Comparison of ENCODE assay signal across 8 cellular contexts in the genomic region with DNA sequence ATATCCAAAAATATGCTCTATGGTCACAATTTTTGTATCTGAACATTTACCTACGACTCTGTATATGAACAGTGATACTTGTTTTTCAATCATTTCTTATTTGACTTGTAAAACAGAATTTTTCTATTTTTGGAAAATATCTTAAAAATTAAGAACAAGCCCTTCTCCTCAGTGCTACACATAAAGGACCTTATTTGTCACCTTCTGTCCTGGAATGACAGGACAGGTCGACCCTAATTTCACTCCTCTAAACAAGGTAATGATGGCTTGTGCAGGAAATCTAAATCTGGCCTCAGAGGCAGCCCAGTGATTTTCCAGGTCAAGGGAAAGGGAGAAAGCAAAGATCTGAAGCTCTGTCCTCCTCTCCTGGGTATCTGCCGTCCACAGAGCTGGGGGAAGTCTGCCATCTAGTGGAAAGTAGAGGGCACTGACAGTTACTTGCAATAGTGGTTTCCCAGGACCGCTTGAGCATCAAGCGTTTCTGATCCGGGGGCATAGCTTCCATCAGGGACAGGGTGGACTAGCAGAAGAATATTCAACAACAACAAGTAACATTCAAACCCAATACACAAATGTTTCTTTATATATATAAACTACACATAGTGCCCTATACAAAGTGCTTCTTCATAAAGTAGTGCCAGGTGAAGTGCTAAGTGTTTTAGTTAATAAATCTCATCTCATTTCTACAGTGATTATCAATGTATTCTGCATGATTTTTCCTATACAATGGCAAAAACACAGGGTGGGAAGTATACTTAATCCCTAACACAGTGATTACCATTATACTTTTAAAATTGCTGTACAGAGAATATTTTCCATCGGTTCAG.
DNase-seq lines count a peak whose midpoint lies in the region; ATAC-seq and TF ChIP-seq lines count a peak whose summit lies in the region.

No MANE protein-coding gene starts in this region.

- peaks cover 0 to 3% (median 0%) of the 10 kb centered on the region in 5 donors for H3K36me3 Mint-ChIP-seq in naive thymus-derived CD4-positive, alpha-beta T cell
- no peaks in the 10 kb centered on the region for H3K36me3 Mint-ChIP-seq in stimulated activated naive B cell treated with anti-CD40 and anti-IgM and Interleukin-4, amounts not matched to agents 10 μg/mL and 1 μg/mL and 100 μg/mL, for 72 hours

- H3K4me3 Mint-ChIP-seq in naive thymus-derived CD4-positive, alpha-beta T cell, result no peak overlapping the region
- H3K4me3 Mint-ChIP-seq in stimulated activated naive B cell treated with anti-CD40 and anti-IgM and Interleukin-4, amounts not matched to agents 10 μg/mL and 1 μg/mL and 100 μg/mL, for 72 hours, result no peak overlapping the region

- no peaks in the 10 kb centered on the region for H3K9me3 Mint-ChIP-seq in naive thymus-derived CD4-positive, alpha-beta T cell
- H3K9me3 Mint-ChIP-seq in stimulated activated naive B cell treated with anti-CD40 and anti-IgM and Interleukin-4, amounts not matched to agents 10 μg/mL and 1 μg/mL and 100 μg/mL, for 72 hours, result no peaks in the 10 kb centered on the region

- peak overlapping the region in 4 of 9 donors; percentile 19 to 69 (median 48) for H3K27ac Mint-ChIP-seq in naive thymus-derived CD4-positive, alpha-beta T cell
- H3K27ac Mint-ChIP-seq in stimulated activated naive B cell treated with anti-CD40 and anti-IgM and Interleukin-4, amounts not matched to agents 10 μg/mL and 1 μg/mL and 100 μg/mL, for 72 hours, result peak overlapping the region; percentile 49

- no peaks in the 10 kb centered on the region for H3K36me3 ChIP-seq in NT2/D1 (ENCODE audit: insufficient read depth, insufficient read length, low read length)
- no peaks in the 10 kb centered on the region for H3K36me3 ChIP-seq in naive thymus-derived CD4-positive, alpha-beta T cell (ENCODE audit: control insufficient read depth in 2 of 3, insufficient read depth in 3 of 3, low read length in 3 of 3)

- no peak overlapping the region for H3K4me3 ChIP-seq in NT2/D1 (ENCODE audit: insufficient read length, low read depth)
- no peak overlapping the region for H3K4me3 ChIP-seq in naive thymus-derived CD4-positive, alpha-beta T cell (ENCODE audit: low read length)

- no peak overlapping the region for H3K9ac ChIP-seq in NT2/D1 (ENCODE audit: insufficient read length, low read depth)

- no peak overlapping the region for H3K27ac ChIP-seq in naive thymus-derived CD4-positive, alpha-beta T cell (ENCODE audit: low read depth, low read length)

- H3K27me3 ChIP-seq in NT2/D1 (ENCODE audit: insufficient read depth, insufficient read length), result no peaks in the 10 kb centered on the region
- H3K27me3 ChIP-seq in naive thymus-derived CD4-positive, alpha-beta T cell (ENCODE audit: control insufficient read depth in 2 of 2, insufficient read depth in 2 of 2, low read length in 2 of 2), result no peaks in the 10 kb centered on the region

- CTCF ChIA-PET in naive thymus-derived CD4-positive, alpha-beta T cell (lab: Charles Lee), result interaction anchor here (0.6 to 8.2 kb wide), 15 partner anchors 42 to 344 kb away, joined by 3 to 259 read pairs (median 3); no protein-coding TSS in a partner anchor

- no peak for TF ChIP-seq POLR2A in erythroblast (IDR thresholded peaks at IDR 0.05; ENCODE audit: low read length)

- H3K9me3 ChIP-seq in NT2/D1 (ENCODE audit: insufficient read depth, low read length), result no peaks in the 10 kb centered on the region
- no peaks in the 10 kb centered on the region for H3K9me3 ChIP-seq in naive thymus-derived CD4-positive, alpha-beta T cell (ENCODE audit: control insufficient read depth in 2 of 3, low read length in 3 of 3)

- no peaks in the 10 kb centered on the region for H3K27me3 Mint-ChIP-seq in naive thymus-derived CD4-positive, alpha-beta T cell
- H3K27me3 Mint-ChIP-seq in stimulated activated naive B cell treated with anti-CD40 and anti-IgM and Interleukin-4, amounts not matched to agents 10 μg/mL and 1 μg/mL and 100 μg/mL, for 72 hours, result peaks cover 0 to under 1% of the 10 kb centered on the region in 2 donors

- H3K4me1 Mint-ChIP-seq in naive thymus-derived CD4-positive, alpha-beta T cell, result peaks cover 4 to 10% (median 5%) of the 10 kb centered on the region in 7 donors
- peaks cover 4 to 7% of the 10 kb centered on the region in 2 donors for H3K4me1 Mint-ChIP-seq in stimulated activated naive B cell treated with anti-CD40 and anti-IgM and Interleukin-4, amounts not matched to agents 10 μg/mL and 1 μg/mL and 100 μg/mL, for 72 hours

- intact Hi-C loops in naive thymus-derived CD4-positive, alpha-beta T cell (cut with micrococcal nuclease), result loop anchor here (1.0 to 5.0 kb wide), 10 partner anchors 47 to 343 kb away; a partner anchor contains a TSS

- ATAC-seq in GM21515 (IDR thresholded peaks at IDR 0.05; ENCODE audit: unreplicated experiment), result peak; percentile 92
- ATAC-seq in naive thymus-derived CD4-positive, alpha-beta T cell, result peak; percentile 97
- peak; percentile 94 to 96 for ATAC-seq in stimulated activated naive B cell treated with anti-CD40 and anti-IgM and Interleukin-4, amounts not matched to agents 10 μg/mL and 1 μg/mL and 100 μg/mL, for 72 hours (replicated peaks)

- DNase-seq in DMS114 treated with DMSO at 0.1 percent for 48 hours (lab: John Stamatoyannopoulos, UW; ENCODE audit: unreplicated experiment) (peak; percentile 82), HUDEP-2 (lab: John Stamatoyannopoulos, UW; ENCODE audit: unreplicated experiment in 76 of 76) (peak in 41 of 76 experiments; percentile 2 to 65 (median 18)), NT2/D1 (ENCODE audit: low read depth, low spot score) (peak; percentile 80), erythroblast (lab: John Stamatoyannopoulos, UW) (peak; percentile 57 to 76)
- DNase-seq in activated CD8-positive, alpha-beta memory T cell treated with anti-CD3 and anti-CD28 coated beads, Interleukin-2, amount 50 U/mL, for 4 hours, result peak; percentile 63
- peak; percentile 35 to 77 (median 67) for DNase-seq in naive thymus-derived CD4-positive, alpha-beta T cell
- peak; percentile 49 for DNase-seq in stimulated activated naive B cell treated with anti-CD40 and anti-IgM and Interleukin-4, amounts not matched to agents 10 μg/mL and 1 μg/mL and 100 μg/mL, for 72 hours

- POLR2A ChIA-PET in naive thymus-derived CD4-positive, alpha-beta T cell (lab: Charles Lee), result interaction anchor here (0.8 to 1.3 kb wide), 3 partner anchors 161 to 343 kb away, joined by 3 to 4 read pairs (median 3); no protein-coding TSS in a partner anchor

- no peaks in the 10 kb centered on the region for H3K4me1 ChIP-seq in NT2/D1 (ENCODE audit: insufficient read depth, insufficient read length)
- no peaks in the 10 kb centered on the region for H3K4me1 ChIP-seq in naive thymus-derived CD4-positive, alpha-beta T cell (ENCODE audit: control insufficient read depth in 2 of 2, insufficient read depth in 2 of 2, low read length in 2 of 2)

Comparison
In these comparisons a context has a peak if more than half of its experiments do, and no peak if none do; other contexts are left out.
1. DNase-seq: peak in every context shown above with its lines; median percentile 82 in DMS114 treated with DMSO at 0.1 percent for 48 hours; 80 in NT2/D1; 67 in naive thymus-derived CD4-positive, alpha-beta T cell; 66 in erythroblast; 63 in activated CD8-positive, alpha-beta memory T cell treated with anti-CD3 and anti-CD28 coated beads, Interleukin-2, amount 50 U/mL, for 4 hours; 49 in stimulated activated naive B cell treated with anti-CD40 and anti-IgM and Interleukin-4, amounts not matched to agents 10 μg/mL and 1 μg/mL and 100 μg/mL, for 72 hours; 18 in HUDEP-2.